17 cellular contexts compared by ENCODE assay signal in genomic region chr9:123187131-123187530, GRCh38.
A peak's percentile ranks its signal among the peaks of the same experiment; 100 is the strongest.
DNase-seq lines count a peak whose midpoint lies in the region; ATAC-seq and TF ChIP-seq lines count a peak whose summit lies in the region.
"Had no signal": no experiment of that assay in that cellular context is flagged by ENCODE, and none has a peak within 500 bp of the region (broad histone marks: within the 10 kb centered on the region; RNA-seq: fewer than 3 reads in every experiment).

No MANE protein-coding gene starts in this region.

- H3K4me3 Mint-ChIP-seq in activated B cell treated with CpG ODN at 0.5 μM for 24 hours (no peak overlapping the region), memory B cell (no peak overlapping the region)
- H3K4me3 Mint-ChIP-seq in natural killer cell treated with Interleukin-12 subunit alpha and Interleukin-12 subunit beta and Interleukin-15 and Interleukin-18, amount 100 ng/mL, for 72 hours = no peak overlapping the region
- H3K4me3 Mint-ChIP-seq: CD14-positive monocyte; CD8-positive, alpha-beta T cell; GM23338; H9 had no signal

- H3K9me3 Mint-ChIP-seq in activated B cell treated with CpG ODN at 0.5 μM for 24 hours (no peaks in the 10 kb centered on the region), memory B cell (no peaks in the 10 kb centered on the region)
- no peaks in the 10 kb centered on the region for H3K9me3 Mint-ChIP-seq in natural killer cell treated with Interleukin-12 subunit alpha and Interleukin-12 subunit beta and Interleukin-15 and Interleukin-18, amount 100 ng/mL, for 72 hours
- H3K9me3 Mint-ChIP-seq: CD8-positive, alpha-beta T cell had no signal

- DNase-seq in NAMALWA (ENCODE audit: low spot score) (peak; percentile 36), activated B cell treated with CpG ODN at 0.5 μM for 24 hours (no peak), memory B cell (ENCODE audit: low spot score in 2 of 2) (no peak), NCI-H2107 (lab: John Stamatoyannopoulos, UW) (no peak), MV-4-11 (lab: John Stamatoyannopoulos, UW) (no peak), WERI-Rb-1 (no peak)
- no peak for DNase-seq in natural killer cell treated with Interleukin-12 subunit alpha and Interleukin-12 subunit beta and Interleukin-15 and Interleukin-18, amount 100 ng/mL, for 72 hours (ENCODE audit: low spot score)
- DNase-seq: CD8-positive, alpha-beta T cell; COR-L47; DMS153; DMS79 treated with DMSO at 0.1 percent for 48 hours; GDM1; H9; IMR-90 had no signal

- H3K27ac Mint-ChIP-seq in activated B cell treated with CpG ODN at 0.5 μM for 24 hours (peak overlapping the region; percentile 69), memory B cell (peak overlapping the region; percentile 79)
- no peak overlapping the region for H3K27ac Mint-ChIP-seq in natural killer cell treated with Interleukin-12 subunit alpha and Interleukin-12 subunit beta and Interleukin-15 and Interleukin-18, amount 100 ng/mL, for 72 hours
- H3K27ac Mint-ChIP-seq: CD14-positive monocyte; CD8-positive, alpha-beta T cell; GM23338; H9 had no signal

- H3K4me3 ChIP-seq in WERI-Rb-1 (ENCODE audit: low read depth, low read length) = no peak overlapping the region
- H3K4me3 ChIP-seq: A549, GM23338 had no signal

- POLR2A ChIA-PET in activated B cell treated with CpG ODN at 0.5 μM for 24 hours (lab: Charles Lee) = interaction anchor here (0.6 to 0.9 kb wide), 3 partner anchors 26 to 137 kb away, joined by 3 to 9 read pairs (median 6); no protein-coding TSS in a partner anchor

- no peaks in the 10 kb centered on the region for H3K9me3 ChIP-seq in WERI-Rb-1 (ENCODE audit: severe bottlenecking)

- H3K4me1 Mint-ChIP-seq in activated B cell treated with CpG ODN at 0.5 μM for 24 hours (peaks cover 44% of the 10 kb centered on the region), memory B cell (peaks cover 21% of the 10 kb centered on the region)
- no peaks in the 10 kb centered on the region for H3K4me1 Mint-ChIP-seq in natural killer cell treated with Interleukin-12 subunit alpha and Interleukin-12 subunit beta and Interleukin-15 and Interleukin-18, amount 100 ng/mL, for 72 hours (ENCODE audit: low read depth in 2 of 2)
- H3K4me1 Mint-ChIP-seq: CD14-positive monocyte had no signal

- H3K36me3 ChIP-seq in WERI-Rb-1 = no peaks in the 10 kb centered on the region

- H3K27me3 Mint-ChIP-seq in activated B cell treated with CpG ODN at 0.5 μM for 24 hours (no peaks in the 10 kb centered on the region), memory B cell (no peaks in the 10 kb centered on the region)
- H3K27me3 Mint-ChIP-seq in natural killer cell treated with Interleukin-12 subunit alpha and Interleukin-12 subunit beta and Interleukin-15 and Interleukin-18, amount 100 ng/mL, for 72 hours = no peaks in the 10 kb centered on the region

- intact Hi-C loops in activated B cell treated with CpG ODN at 0.5 μM for 24 hours (cut with micrococcal nuclease) = loop anchor here (2.0 kb wide), 1 partner anchor 16 kb away; no protein-coding TSS in a partner anchor

- H3K27me3 ChIP-seq in WERI-Rb-1 (ENCODE audit: insufficient read depth, low read depth, severe bottlenecking) = no peaks in the 10 kb centered on the region

- ATAC-seq in activated B cell treated with CpG ODN at 0.5 μM for 24 hours (ENCODE audit: low read depth) (peak; percentile 42), memory B cell (ENCODE audit: low read depth) (peak; percentile 73)
- no peak for ATAC-seq in natural killer cell treated with Interleukin-12 subunit alpha and Interleukin-12 subunit beta and Interleukin-15 and Interleukin-18, amount 100 ng/mL, for 72 hours
- ATAC-seq: A549; CD8-positive, alpha-beta T cell; GM23338 had no signal

- H3K27ac ChIP-seq in WERI-Rb-1 = no peak overlapping the region
- H3K27ac ChIP-seq: A549 had no signal

- TF ChIP-seq CTCF in activated B cell treated with CpG ODN at 0.5 μM for 24 hours (IDR thresholded peaks at IDR 0.05) (no peak), WERI-Rb-1 (IDR thresholded peaks at IDR 0.05; ENCODE audit: low read depth, low read length) (no peak)

- H3K36me3 Mint-ChIP-seq in activated B cell treated with CpG ODN at 0.5 μM for 24 hours (ENCODE audit: low read depth) (peaks cover 31% of the 10 kb centered on the region), memory B cell (peaks cover 14% of the 10 kb centered on the region)
- no peaks in the 10 kb centered on the region for H3K36me3 Mint-ChIP-seq in natural killer cell treated with Interleukin-12 subunit alpha and Interleukin-12 subunit beta and Interleukin-15 and Interleukin-18, amount 100 ng/mL, for 72 hours
- H3K36me3 Mint-ChIP-seq: CD14-positive monocyte had no signal

- CTCF ChIA-PET in activated B cell treated with CpG ODN at 0.5 μM for 24 hours (lab: Charles Lee) = interaction anchor here (0.6 to 0.9 kb wide), 2 partner anchors 65 to 106 kb away, joined by 3 to 5 read pairs; no protein-coding TSS in a partner anchor

Comparison
In these comparisons a context has a peak if more than half of its experiments do, and no peak if none do; other contexts are left out.
1. ATAC-seq: peak in activated B cell treated with CpG ODN at 0.5 μM for 24 hours (single experiment) and memory B cell (single experiment); none in natural killer cell treated with Interleukin-12 subunit alpha and Interleukin-12 subunit beta and Interleukin-15 and Interleukin-18, amount 100 ng/mL, for 72 hours (0 of 2).
2. H3K27ac Mint-ChIP-seq: peak in activated B cell treated with CpG ODN at 0.5 μM for 24 hours (single experiment) and memory B cell (single experiment); none in natural killer cell treated with Interleukin-12 subunit alpha and Interleukin-12 subunit beta and Interleukin-15 and Interleukin-18, amount 100 ng/mL, for 72 hours (0 of 2).